15 cellular contexts compared by ENCODE assay signal in the genomic region with DNA sequence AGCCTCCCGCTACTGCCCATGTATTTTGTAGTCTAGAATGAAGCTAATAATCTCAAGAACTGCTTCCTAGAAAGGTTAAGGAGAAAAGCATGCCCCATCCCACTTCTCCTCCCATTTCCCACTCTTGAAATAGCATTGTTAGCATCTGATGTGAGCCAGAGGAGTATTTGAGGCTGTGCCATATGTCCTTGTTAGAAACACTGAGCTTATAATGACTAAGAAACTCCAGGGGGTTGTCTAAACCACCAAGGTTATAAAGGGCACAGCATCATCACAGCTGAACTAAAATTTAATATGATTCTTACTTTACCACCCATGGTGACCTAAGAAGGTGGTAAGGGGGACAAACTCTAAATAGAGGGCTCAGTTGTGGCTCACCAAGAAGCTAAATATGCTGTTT. TPM values are rescaled to one million over a fixed set of nuclear protein-coding genes. Genes with fewer than 3 reads are reported as not detected.
DNase-seq lines count a peak whose midpoint lies in the region; ATAC-seq and TF ChIP-seq lines count a peak whose summit lies in the region.
"Had no signal": no experiment of that assay in that cellular context is flagged by ENCODE, and none has a peak within 500 bp of the region (broad histone marks: within the 10 kb centered on the region; RNA-seq: fewer than 3 reads in every experiment).

No MANE protein-coding gene starts in this region.

- H3K9me2 ChIP-seq in SK-N-SH, result no peaks in the 10 kb centered on the region

- H3K9ac ChIP-seq in SK-N-SH, result no peak overlapping the region
- H3K9ac ChIP-seq: neural progenitor cell had no signal

- H3K4me2 ChIP-seq in SK-N-SH, result peak overlapping the region; percentile 6; the same call in 1 of the 2 replicates
- H3K4me2 ChIP-seq: neural progenitor cell had no signal

- no peak overlapping the region for H3K4me3 ChIP-seq in SK-N-SH (ENCODE audit: low read depth in 2 of 2, low read length in 1 of 2)
- no peak overlapping the region for H3K4me3 ChIP-seq in fibroblast of the aortic adventitia (ENCODE audit: low read depth, low read length)
- H3K4me3 ChIP-seq in suprapubic skin, result no peak overlapping the region
- H3K4me3 ChIP-seq: esophagus squamous epithelium, neural progenitor cell had no signal

- H3F3A ChIP-seq in SK-N-SH (replicated peaks; ENCODE audit: insufficient read depth), result peaks cover 5% of the 10 kb centered on the region

- TF ChIP-seq RAD21 in SK-N-SH (IDR thresholded peaks at IDR 0.05; ENCODE audit: low read length), result no peak

- DNase-seq in SK-N-SH (no peak), NCI-H524 treated with DMSO at 0.1 percent for 48 hours (lab: John Stamatoyannopoulos, UW) (peak; percentile 7), fibroblast of the aortic adventitia (ENCODE audit: low read depth) (peak; percentile 82), suprapubic skin (ENCODE audit: low spot score in 2 of 2) (no peak), GM13976 (ENCODE audit: low spot score) (no peak), T-helper 1 cell (no peak)
- DNase-seq: ACHN; esophagus squamous epithelium; NCI-H2081 treated with DMSO at 0.1 percent for 48 hours; stimulated activated CD4-positive, alpha-beta T cell treated with anti-CD3 and anti-CD28 coated beads, Interleukin-15, amount 100 ng/mL, for 24 hours had no signal

- in situ Hi-C loops in GM13976 (cut with MboI; ENCODE audit: low sequenced_read_pairs, unreplicated experiment), result no loop called here

- TF ChIP-seq POLR2A in suprapubic skin (IDR thresholded peaks at IDR 0.05), result no peak

- no peak overlapping the region for H2AFZ ChIP-seq in SK-N-SH (ENCODE audit: low read depth)
- H2AFZ ChIP-seq: neural progenitor cell had no signal

- no peaks in the 10 kb centered on the region for H4K20me1 ChIP-seq in SK-N-SH (ENCODE audit: insufficient read depth)

- no peaks in the 10 kb centered on the region for H3K27me3 ChIP-seq in SK-N-SH (ENCODE audit: insufficient read depth)
- no peaks in the 10 kb centered on the region for H3K27me3 ChIP-seq in suprapubic skin
- H3K27me3 ChIP-seq: esophagus squamous epithelium, neural progenitor cell had no signal

- no peaks in the 10 kb centered on the region for H3K79me2 ChIP-seq in SK-N-SH (ENCODE audit: insufficient read depth)

- POLR2A ChIA-PET in SK-N-SH (lab: Yijun Ruan, JAX), result no interaction called here

- WGBS in SK-N-SH (ENCODE audit: low lambda C conversion rate), result 82% methylated on average over 1 of the region's 1 CpG
- 100% methylated on average over 1 of the region's 1 CpG for WGBS in suprapubic skin

- no peak for ATAC-seq in SK-N-SH treated with all-trans-retinoic acid at 6 μM for 48 hours
- no peak for ATAC-seq in GM19351 (IDR thresholded peaks at IDR 0.05; ENCODE audit: unreplicated experiment)
- ATAC-seq: Panc1; stimulated activated memory B cell treated with anti-CD40 and anti-IgM and Interleukin-4, amounts not matched to agents 10 μg/mL and 1 μg/mL and 100 μg/mL, for 72 hours had no signal

- H3K27ac ChIP-seq in SK-N-SH (ENCODE audit: low read depth in 2 of 2, low read length in 1 of 2), result peak overlapping the region in 1 of 2 experiments; percentile 49; a peak in 2 of 4 replicates
- H3K27ac ChIP-seq in suprapubic skin, result peak overlapping the region; percentile 74
- H3K27ac ChIP-seq: esophagus squamous epithelium, neural progenitor cell had no signal

- no peaks in the 10 kb centered on the region for H3K9me3 ChIP-seq in SK-N-SH
- no peaks in the 10 kb centered on the region for H3K9me3 ChIP-seq in suprapubic skin

- CTCF ChIA-PET in SK-N-SH (lab: Yijun Ruan, JAX), result interaction anchor here (0.8 to 1.1 kb wide), 2 partner anchors 11 to 15 kb away, joined by 3 read pairs; no protein-coding TSS in a partner anchor

- TF ChIP-seq EP300 in SK-N-SH (IDR thresholded peaks at IDR 0.05; ENCODE audit: borderline replicate concordance in 1 of 2, low read depth in 1 of 2, low read length in 1 of 2) (no peak), suprapubic skin (IDR thresholded peaks at IDR 0.05) (no peak)

- TF ChIP-seq CTCF in SK-N-SH (IDR thresholded peaks at IDR 0.05) (no peak), fibroblast of the aortic adventitia (IDR thresholded peaks at IDR 0.05; ENCODE audit: insufficient read depth, low read length) (no peak), suprapubic skin (IDR thresholded peaks at IDR 0.05) (no peak), GM13976 (IDR thresholded peaks at IDR 0.05; ENCODE audit: borderline replicate concordance, control extremely low read depth, extremely low read depth, insufficient read depth, missing control alignments) (no peak)

- no peaks in the 10 kb centered on the region for H3K36me3 ChIP-seq in SK-N-SH (replicated peaks in 1 of 2; ENCODE audit: control insufficient read depth in 1 of 2, insufficient read depth in 2 of 2, low read length in 1 of 2)
- no peaks in the 10 kb centered on the region for H3K36me3 ChIP-seq in suprapubic skin
- H3K36me3 ChIP-seq: esophagus squamous epithelium, neural progenitor cell had no signal

- H3K4me1 ChIP-seq in SK-N-SH (ENCODE audit: control insufficient read depth in 1 of 2, insufficient read depth in 2 of 2, low read depth in 1 of 2, low read length in 1 of 2) (peaks cover 0 to 13% of the 10 kb centered on the region in 2 experiments; a peak in 1 of 4 replicates), suprapubic skin (peaks cover 15% of the 10 kb centered on the region)
- H3K4me1 ChIP-seq: esophagus squamous epithelium had no signal

TF ChIP-seq in SK-N-SH, 30 proteins besides CTCF, POLR2A, EP300 and RAD21:
- TF ChIP-seq JUND (IDR thresholded peaks at IDR 0.05) (no peak), TCF12 (IDR thresholded peaks at IDR 0.05) (peak; percentile 45), FOSL2 (IDR thresholded peaks at IDR 0.05; ENCODE audit: borderline replicate concordance, low read depth) (peak; percentile 17; the same call in 1 of the 2 replicates), FOXM1 (IDR thresholded peaks at IDR 0.05; ENCODE audit: low read depth) (no peak), EZH2phosphoT487 (IDR thresholded peaks at IDR 0.05; ENCODE audit: borderline replicate concordance, low read depth) (no peak)
- TF ChIP-seq, protein P1, sequence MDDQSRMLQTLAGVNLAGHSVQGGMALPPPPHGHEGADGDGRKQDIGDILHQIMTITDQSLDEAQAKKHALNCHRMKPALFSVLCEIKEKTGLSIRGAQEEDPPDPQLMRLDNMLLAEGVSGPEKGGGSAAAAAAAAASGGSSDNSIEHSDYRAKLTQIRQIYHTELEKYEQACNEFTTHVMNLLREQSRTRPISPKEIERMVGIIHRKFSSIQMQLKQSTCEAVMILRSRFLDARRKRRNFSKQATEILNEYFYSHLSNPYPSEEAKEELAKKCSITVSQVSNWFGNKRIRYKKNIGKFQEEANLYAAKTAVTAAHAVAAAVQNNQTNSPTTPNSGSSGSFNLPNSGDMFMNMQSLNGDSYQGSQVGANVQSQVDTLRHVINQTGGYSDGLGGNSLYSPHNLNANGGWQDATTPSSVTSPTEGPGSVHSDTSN (IDR thresholded peaks at IDR 0.05), result no peak

TF ChIP-seq in SK-N-SH treated with all-trans-retinoic acid at 6 μM for 48 hours, 23 proteins besides CTCF, POLR2A, EP300 and RAD21:
- TF ChIP-seq, protein P2, sequence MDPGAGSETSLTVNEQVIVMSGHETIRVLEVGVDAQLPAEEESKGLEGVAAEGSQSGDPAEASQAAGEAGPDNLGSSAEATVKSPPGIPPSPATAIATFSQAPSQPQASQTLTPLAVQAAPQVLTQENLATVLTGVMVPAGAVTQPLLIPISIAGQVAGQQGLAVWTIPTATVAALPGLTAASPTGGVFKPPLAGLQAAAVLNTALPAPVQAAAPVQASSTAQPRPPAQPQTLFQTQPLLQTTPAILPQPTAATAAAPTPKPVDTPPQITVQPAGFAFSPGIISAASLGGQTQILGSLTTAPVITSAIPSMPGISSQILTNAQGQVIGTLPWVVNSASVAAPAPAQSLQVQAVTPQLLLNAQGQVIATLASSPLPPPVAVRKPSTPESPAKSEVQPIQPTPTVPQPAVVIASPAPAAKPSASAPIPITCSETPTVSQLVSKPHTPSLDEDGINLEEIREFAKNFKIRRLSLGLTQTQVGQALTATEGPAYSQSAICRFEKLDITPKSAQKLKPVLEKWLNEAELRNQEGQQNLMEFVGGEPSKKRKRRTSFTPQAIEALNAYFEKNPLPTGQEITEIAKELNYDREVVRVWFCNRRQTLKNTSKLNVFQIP (CRISPR knock-in tag; IDR thresholded peaks at IDR 0.05; ENCODE audit: borderline replicate concordance, low read depth), result no peak
TF ChIP-seq in SK-N-SH treated with all-trans-retinoic acid at 6 μM for 48 hours: peak in this region for 0.

RNA-seq across cellular contexts. Expression of a gene that starts 16.6 kb away (rescaled TPM):
- polyA plus RNA-seq in SK-N-SH (2012; rRNA removed), result not detected in 2 replicates
- polyA plus RNA-seq in SK-N-SH (2012; cell fraction: cytosol; rRNA removed), result not detected in 2 replicates
- polyA plus RNA-seq in SK-N-SH (2012; cell fraction: nucleus; rRNA removed), result 0.01 TPM in 1 of 2 replicates, not detected in the other
- total RNA-seq in fibroblast of the aortic adventitia (ENCODE audit: low replicate concordance) (0.25 TPM in 1 of 2 replicates, not detected in the other), suprapubic skin (not detected)
- total RNA-seq: esophagus squamous epithelium had no signal

Comparison
In these comparisons a context has a peak if more than half of its experiments do, and no peak if none do; other contexts are left out.
1. DNase-seq: peak in NCI-H524 treated with DMSO at 0.1 percent for 48 hours (single experiment) and fibroblast of the aortic adventitia (single experiment); none in SK-N-SH (single experiment), suprapubic skin (0 of 2), GM13976 (single experiment) and T-helper 1 cell (0 of 5).